16 cellular contexts compared by ENCODE assay signal in genomic region chr12:113071063-113071426, GRCh38. TPM values are rescaled to one million over a fixed set of nuclear protein-coding genes. Genes with fewer than 3 reads are reported as not detected.
DNase-seq lines count a peak whose midpoint lies in the region; ATAC-seq and TF ChIP-seq lines count a peak whose summit lies in the region.
"Had no signal": no experiment of that assay in that cellular context is flagged by ENCODE, and none has a peak within 500 bp of the region (broad histone marks: within the 10 kb centered on the region; RNA-seq: fewer than 3 reads in every experiment).

No MANE protein-coding gene starts in this region.

- 0 out of 2 replicates have a peak overlapping the region, but pooled peaks have one; percentile 37 for H3K27ac ChIP-seq in 22Rv1
- peak overlapping the region; percentile 62 for H3K27ac ChIP-seq in KOPT-K1 (ENCODE audit: low read depth, low read length, poor library complexity, severe bottlenecking)
- peak overlapping the region; percentile 47 for H3K27ac ChIP-seq in cingulate gyrus (ENCODE audit: low read depth, low read length)
- no peak overlapping the region for H3K27ac ChIP-seq in naive thymus-derived CD4-positive, alpha-beta T cell (ENCODE audit: low read depth, low read length)
- no peak overlapping the region for H3K27ac ChIP-seq in transverse colon
- H3K27ac ChIP-seq in prostate gland: no peak overlapping the region
- H3K27ac ChIP-seq: ovary had no signal

- no peak overlapping the region for H3K4me3 ChIP-seq in naive thymus-derived CD4-positive, alpha-beta T cell (ENCODE audit: low read length)
- H3K4me3 ChIP-seq in transverse colon (no peak overlapping the region), prostate gland (no peak overlapping the region)
- H3K4me3 ChIP-seq: ovary had no signal

- peaks cover 20 to 44% of the 10 kb centered on the region in 2 donors for H3K4me1 ChIP-seq in naive thymus-derived CD4-positive, alpha-beta T cell (ENCODE audit: control insufficient read depth in 2 of 2, insufficient read depth in 2 of 2, low read length in 2 of 2)
- H3K4me1 ChIP-seq in transverse colon (peaks cover 0 to 6% (median 1%) of the 10 kb centered on the region in 4 donors), prostate gland (replicated peaks) (no peaks in the 10 kb centered on the region)

- H3K4me3 Mint-ChIP-seq in naive thymus-derived CD4-positive, alpha-beta T cell: peak overlapping the region in 3 of 10 donors; percentile 1 to 49 (median 37)

- TF ChIP-seq POLR2A in transverse colon (IDR thresholded peaks at IDR 0.05) (no peak), prostate gland (IDR thresholded peaks at IDR 0.05) (no peak)

- no peak for DNase-seq in naive thymus-derived CD4-positive, alpha-beta T cell
- DNase-seq in transverse colon (no peak), SHP77 treated with DMSO at 0.1 percent for 48 hours (lab: John Stamatoyannopoulos, UW) (no peak), prostate gland (ENCODE audit: low spot score) (no peak)
- DNase-seq: activated CD4-positive, alpha-beta T cell treated with anti-CD3 and anti-CD28 coated beads for 1 hour; activated gamma-delta T cell; AML-193; cortex of kidney; mesenchymal stem cell; ovary; PC-3; SW 1271 had no signal

- CTCF ChIA-PET in naive thymus-derived CD4-positive, alpha-beta T cell (lab: Charles Lee): interaction anchor here (0.6 to 1.5 kb wide), 2 partner anchors 25 to 28 kb away, joined by 3 to 4 read pairs; no protein-coding TSS in a partner anchor

- POLR2A ChIA-PET in naive thymus-derived CD4-positive, alpha-beta T cell (lab: Charles Lee): interaction anchor here (0.6 kb wide), 1 partner anchor 19 kb away, joined by 3 read pairs; no protein-coding TSS in a partner anchor

- intact Hi-C loops in naive thymus-derived CD4-positive, alpha-beta T cell (cut with micrococcal nuclease): no loop called here
- intact Hi-C loops in transverse colon (cut with DNase I; ENCODE audit: low total_unique reads) (no loop called here), prostate gland (cut with DNase I) (no loop called here)

- no peaks in the 10 kb centered on the region for H3K27me3 ChIP-seq in naive thymus-derived CD4-positive, alpha-beta T cell (ENCODE audit: control insufficient read depth in 2 of 2, insufficient read depth in 2 of 2, low read length in 2 of 2)
- H3K27me3 ChIP-seq in transverse colon (no peaks in the 10 kb centered on the region), prostate gland (replicated peaks; ENCODE audit: insufficient read depth) (no peaks in the 10 kb centered on the region)
- H3K27me3 ChIP-seq: ovary had no signal

- TF ChIP-seq CTCF in 22Rv1 (IDR thresholded peaks at IDR 0.05): no peak
- TF ChIP-seq CTCF in transverse colon (IDR thresholded peaks at IDR 0.05): no peak
- TF ChIP-seq CTCF in prostate gland (IDR thresholded peaks at IDR 0.05): no peak

- peaks cover 0 to 11% (median 3%) of the 10 kb centered on the region in 5 donors for H3K36me3 Mint-ChIP-seq in naive thymus-derived CD4-positive, alpha-beta T cell

- 70 to 71% methylated on average over 1 to 3 of the region's 3 CpGs for WGBS in transverse colon (ENCODE audit: low coverage in 1 of 2), 2 donors
- 77% methylated on average over 3 of the region's 3 CpGs for WGBS in prostate gland

- in situ Hi-C loops in transverse colon (cut with MboI; ENCODE audit: low pct_ligation_motif_present in 1 of 4, low pct_unique_long_range_greater_than_20kb in 1 of 4, low sequenced_read_pairs in 3 of 4): no loop called here

- H3K4me1 Mint-ChIP-seq in naive thymus-derived CD4-positive, alpha-beta T cell: peaks cover 13 to 95% (median 82%) of the 10 kb centered on the region in 7 donors

- H3K27ac Mint-ChIP-seq in naive thymus-derived CD4-positive, alpha-beta T cell: peak overlapping the region in 8 of 9 donors; percentile 47 to 90 (median 63)

- H3K9me3 ChIP-seq in KOPT-K1 (ENCODE audit: insufficient read depth, low read length, poor library complexity, severe bottlenecking): no peaks in the 10 kb centered on the region
- H3K9me3 ChIP-seq in naive thymus-derived CD4-positive, alpha-beta T cell (ENCODE audit: control insufficient read depth in 2 of 3, low read length in 3 of 3): no peaks in the 10 kb centered on the region
- no peaks in the 10 kb centered on the region for H3K9me3 ChIP-seq in transverse colon
- H3K9me3 ChIP-seq in prostate gland: no peaks in the 10 kb centered on the region
- H3K9me3 ChIP-seq: ovary had no signal

- H3K36me3 ChIP-seq in KOPT-K1 (ENCODE audit: insufficient read depth, low read length) (peaks cover 89% of the 10 kb centered on the region), transverse colon (no peaks in the 10 kb centered on the region), prostate gland (no peaks in the 10 kb centered on the region)
- peaks cover 0 to 5% (median 0%) of the 10 kb centered on the region in 3 experiments for H3K36me3 ChIP-seq in naive thymus-derived CD4-positive, alpha-beta T cell (ENCODE audit: control insufficient read depth in 2 of 3, insufficient read depth in 3 of 3, low read length in 3 of 3)
- H3K36me3 ChIP-seq: ovary had no signal

- no peaks in the 10 kb centered on the region for H3K9me3 Mint-ChIP-seq in naive thymus-derived CD4-positive, alpha-beta T cell

- ATAC-seq in naive thymus-derived CD4-positive, alpha-beta T cell: no peak
- ATAC-seq in HG02610 (IDR thresholded peaks at IDR 0.05; ENCODE audit: unreplicated experiment): no peak

- TF ChIP-seq EP300 in transverse colon (IDR thresholded peaks at IDR 0.05; ENCODE audit: low read depth): no peak

- no peaks in the 10 kb centered on the region for H3K27me3 Mint-ChIP-seq in naive thymus-derived CD4-positive, alpha-beta T cell

RNA-seq across cellular contexts. Expression of gene DTX1, which starts 14.5 kb away (rescaled TPM):
- total RNA-seq in naive thymus-derived CD4-positive, alpha-beta T cell: 10 to 100 TPM in 2 of 5 experiments, 1 to 10 TPM in 2, not detected in 1; 4.2 to 15.8 (median 8.8) TPM
- 1 to 10 TPM in 1 of 2 donors, under 1 TPM in 1; 0.80 to 4.2 TPM for polyA plus RNA-seq in naive thymus-derived CD4-positive, alpha-beta T cell
- total RNA-seq in transverse colon: 1 to 10 TPM in 3 of 4 donors, under 1 TPM in 1; 1.00 to 4.3 (median 3.0) TPM
- 10 to 100 TPM in 1 of 2 donors, 1 to 10 TPM in 1; 2.6 to 21.2 TPM for total RNA-seq in prostate gland
- total RNA-seq: PC-3 had no signal

Comparison
In these comparisons a context has a peak if more than half of its experiments do, and no peak if none do; other contexts are left out.
1. H3K27ac ChIP-seq: peak in 22Rv1 (single experiment), KOPT-K1 (single experiment) and cingulate gyrus (single experiment); none in naive thymus-derived CD4-positive, alpha-beta T cell (single experiment), transverse colon (0 of 4) and prostate gland (0 of 2).